1 cellular context compared by ENCODE assay signal in genomic region chr2:130355578-130356431, GRCh38.
A peak's percentile ranks its signal among the peaks of the same experiment; 100 is the strongest.
TF ChIP-seq lines count a peak whose summit lies in the region.

Gene PTPN18 (plus strand): TSS chr2:130356056. CDS start chr2:130356108, 52 bp downstream.

TF ChIP-seq in HepG2, 621 proteins besides CTCF, POLR2A, EP300 and RAD21 (continued from another document and continues in another):
- TF ChIP-seq AGO2 (optimal IDR thresholded peaks at IDR 0.05; ENCODE audit: low read depth, low read length) (peak; percentile 81), USF2 (IDR thresholded peaks at IDR 0.05; ENCODE audit: low read depth, low read length) (no peak), USF2 (CRISPR knock-in tag; IDR thresholded peaks at IDR 0.05; ENCODE audit: borderline replicate concordance) (no peak; the same call in 1 of the 2 replicates), MLX (CRISPR knock-in tag; IDR thresholded peaks at IDR 0.05) (no peak), HDAC2 (CRISPR knock-in tag; IDR thresholded peaks at IDR 0.05) (0 out of 2 replicates have a peak, but pooled peaks have one; percentile 11), ZNF142 (CRISPR knock-in tag; IDR thresholded peaks at IDR 0.05) (peak; percentile 74), HDAC1 (CRISPR knock-in tag; IDR thresholded peaks at IDR 0.05) (peak; percentile 79), AFF4 (CRISPR knock-in tag; IDR thresholded peaks at IDR 0.05) (0 out of 2 replicates have a peak, but pooled peaks have one; percentile 22), ISL2 (CRISPR knock-in tag; IDR thresholded peaks at IDR 0.05) (no peak), ZNF543 (CRISPR knock-in tag; IDR thresholded peaks at IDR 0.05) (peak; percentile 48; the same call in 1 of the 2 replicates), ZHX2 (IDR thresholded peaks at IDR 0.05; ENCODE audit: low read depth) (no peak; the same call in 1 of the 2 replicates), ZHX2 (CRISPR knock-in tag; IDR thresholded peaks at IDR 0.05; ENCODE audit: borderline replicate concordance) (peak; percentile 57; the same call in 1 of the 2 replicates), ZNF547 (CRISPR knock-in tag; IDR thresholded peaks at IDR 0.05) (peak; percentile 91; the same call in 1 of the 2 replicates), ETS1 (CRISPR knock-in tag; IDR thresholded peaks at IDR 0.05) (0 out of 2 replicates have a peak, but pooled peaks have one; percentile 38), REST (IDR thresholded peaks at IDR 0.05; ENCODE audit: borderline replicate concordance in 1 of 2, low read depth in 1 of 2, low read length in 2 of 2) (peak in 1 of 2 experiments; percentile 69; a peak in 1 of 4 replicates), MTF1 (CRISPR knock-in tag; IDR thresholded peaks at IDR 0.05) (peak; percentile 65), TERF1 (CRISPR knock-in tag; IDR thresholded peaks at IDR 0.05) (0 out of 2 replicates have a peak, but pooled peaks have one; percentile 36), MED8 (CRISPR knock-in tag; IDR thresholded peaks at IDR 0.05; ENCODE audit: insufficient replicate concordance) (peak; percentile 27), U2AF1 (optimal IDR thresholded peaks at IDR 0.05; ENCODE audit: low read depth, low read length) (peak; percentile 83), ZNF678 (CRISPR knock-in tag; IDR thresholded peaks at IDR 0.05) (peak; percentile 74; the same call in 1 of the 2 replicates), ZNF451 (CRISPR knock-in tag; IDR thresholded peaks at IDR 0.05) (peak; percentile 6), ZNF720 (CRISPR knock-in tag; IDR thresholded peaks at IDR 0.05) (no peak), THAP8 (CRISPR knock-in tag; IDR thresholded peaks at IDR 0.05; ENCODE audit: borderline replicate concordance) (peak; percentile 94)
